In genomic region chr10:593901-594457, GRCh38 we compare ENCODE assay signal across 1 cellular context.
TF ChIP-seq lines count a peak whose summit lies in the region.

No MANE protein-coding gene starts in this region.

TF ChIP-seq in liver, 16 proteins besides CTCF, POLR2A, EP300 and RAD21 (continued from another document):
- peak; percentile 18 for TF ChIP-seq REST (IDR thresholded peaks at IDR 0.05)
- no peak for TF ChIP-seq FOXA2 (IDR thresholded peaks at IDR 0.05)
- TF ChIP-seq ZBTB33 (IDR thresholded peaks at IDR 0.05), result no peak
- TF ChIP-seq GABPA (IDR thresholded peaks at IDR 0.05 in 1 of 2, conservative IDR thresholded peaks at IDR 0.05 in 1 of 2), result no peak
- TF ChIP-seq RXRA (IDR thresholded peaks at IDR 0.05), result peak; percentile 19 to 77
- TF ChIP-seq HNF4A (conservative IDR thresholded peaks at IDR 0.05), result peak; percentile 46 to 65
- TF ChIP-seq JUND (IDR thresholded peaks at IDR 0.05), result no peak
- peak; percentile 35 for TF ChIP-seq SP1 (IDR thresholded peaks at IDR 0.05)
- TF ChIP-seq NR2F2 (IDR thresholded peaks at IDR 0.05), result no peak
- TF ChIP-seq ATF3 (IDR thresholded peaks at IDR 0.05), result no peak
TF ChIP-seq in liver: peak in this region for 5.
